9 cellular contexts compared by ENCODE assay signal in genomic region chrX:76279007-76279406, GRCh38.
DNase-seq lines count a peak whose midpoint lies in the region; ATAC-seq and TF ChIP-seq lines count a peak whose summit lies in the region.
"Had no signal": no experiment of that assay in that cellular context is flagged by ENCODE, and none has a peak within 500 bp of the region (broad histone marks: within the 10 kb centered on the region; RNA-seq: fewer than 3 reads in every experiment).

No MANE protein-coding gene starts in this region.

- H3K4me3 ChIP-seq in colonic mucosa (no peak overlapping the region), mesenchymal stem cell (ENCODE audit: insufficient read depth in 1 of 2, low read depth in 1 of 2, low read length in 2 of 2) (no peak overlapping the region)

- H3K4me3 Mint-ChIP-seq in Calu3 (ENCODE audit: low read depth, unreplicated experiment) = no peak overlapping the region
- H3K4me3 Mint-ChIP-seq: stimulated activated naive CD8-positive, alpha-beta T cell treated with anti-CD3 and anti-CD28 coated beads, Interleukin-15, Interleukin-2, amounts not matched to agents 100 ng/mL and 50 ng/mL, for 24 hours had no signal

- H3K9ac ChIP-seq in colonic mucosa (ENCODE audit: low read depth in 2 of 2, low read length in 2 of 2) (no peak overlapping the region), mesenchymal stem cell (ENCODE audit: low read length) (no peak overlapping the region)

- peak; percentile 46 for TF ChIP-seq CTCF in Calu3 (IDR thresholded peaks at IDR 0.05; ENCODE audit: unreplicated experiment)
- TF ChIP-seq CTCF in colonic mucosa (IDR thresholded peaks at IDR 0.05) = peak; percentile 37

- H3K27me3 ChIP-seq in colonic mucosa = no peaks in the 10 kb centered on the region
- H3K27me3 ChIP-seq in mesenchymal stem cell (ENCODE audit: control insufficient read depth in 1 of 2, insufficient read depth in 1 of 2, low read length in 2 of 2) = no peaks in the 10 kb centered on the region

- no peaks in the 10 kb centered on the region for H3K36me3 Mint-ChIP-seq in Calu3 (ENCODE audit: insufficient read depth, unreplicated experiment)

- H3K4me1 ChIP-seq in colonic mucosa (no peaks in the 10 kb centered on the region), mesenchymal stem cell (ENCODE audit: control insufficient read depth, insufficient read depth, low read depth, low read length) (no peaks in the 10 kb centered on the region)

- intact Hi-C loops in Calu3 (cut with micrococcal nuclease; ENCODE audit: unreplicated experiment) = loop anchor here (1.0 to 5.0 kb wide), 2 partner anchors 175 to 1318 kb away; no protein-coding TSS in a partner anchor
- intact Hi-C loops in colonic mucosa (cut with DNase I) = no loop called here

- no peak overlapping the region for H3K14ac ChIP-seq in mesenchymal stem cell (ENCODE audit: low read length in 2 of 2)

- H3K27ac ChIP-seq in colonic mucosa (no peak overlapping the region), mesenchymal stem cell (ENCODE audit: low read length, poor library complexity, severe bottlenecking) (no peak overlapping the region), substantia nigra (ENCODE audit: low read depth, low read length, poor library complexity, severe bottlenecking) (no peak overlapping the region)

- no peak overlapping the region for H3K27ac Mint-ChIP-seq in Calu3 (ENCODE audit: unreplicated experiment)
- H3K27ac Mint-ChIP-seq: stimulated activated naive CD8-positive, alpha-beta T cell treated with anti-CD3 and anti-CD28 coated beads, Interleukin-15, Interleukin-2, amounts not matched to agents 100 ng/mL and 50 ng/mL, for 24 hours had no signal

- H3K23ac ChIP-seq in mesenchymal stem cell (ENCODE audit: low read length in 2 of 2) = no peak overlapping the region

- H3K4me1 Mint-ChIP-seq in Calu3 (ENCODE audit: low read depth, unreplicated experiment) = no peaks in the 10 kb centered on the region

- H3K79me1 ChIP-seq in mesenchymal stem cell (replicated peaks; ENCODE audit: low read length, poor library complexity, severe bottlenecking) = no peaks in the 10 kb centered on the region

- no peak overlapping the region for H2BK12ac ChIP-seq in mesenchymal stem cell (ENCODE audit: low read length in 2 of 2)

- H3K9me3 ChIP-seq in colonic mucosa = no peaks in the 10 kb centered on the region
- peaks cover 11% of the 10 kb centered on the region for H3K9me3 ChIP-seq in mesenchymal stem cell (ENCODE audit: control insufficient read depth, low read length)

- H3K4me2 ChIP-seq in mesenchymal stem cell (ENCODE audit: low read length, poor library complexity, severe bottlenecking) = no peak overlapping the region

- no peak overlapping the region for H2BK5ac ChIP-seq in mesenchymal stem cell (ENCODE audit: low read depth, low read length, poor library complexity, severe bottlenecking)

- no TSS peak for BruUV-seq in Calu3 (replicated peaks; lab: Mats Ljungman, UMichigan)

- no peaks in the 10 kb centered on the region for H3K27me3 Mint-ChIP-seq in Calu3 (ENCODE audit: unreplicated experiment)
- H3K27me3 Mint-ChIP-seq: stimulated activated naive CD8-positive, alpha-beta T cell treated with anti-CD3 and anti-CD28 coated beads, Interleukin-15, Interleukin-2, amounts not matched to agents 100 ng/mL and 50 ng/mL, for 24 hours had no signal

- H2BK120ac ChIP-seq in mesenchymal stem cell (ENCODE audit: low read depth, low read length) = no peak overlapping the region

- DNase-seq in Calu3 (peak; percentile 43), NAMALWA (ENCODE audit: low spot score) (peak; percentile 35), T-helper 22 cell (ENCODE audit: low read depth) (peak; percentile 6), colonic mucosa (peak; percentile 54), mesenchymal stem cell (peak; percentile 37), substantia nigra (lab: John Stamatoyannopoulos, UW) (peak in 31 of 49 donors; percentile 0 to 33 (median 2))

- H3K36me3 ChIP-seq in colonic mucosa = no peaks in the 10 kb centered on the region
- H3K36me3 ChIP-seq in mesenchymal stem cell (ENCODE audit: control insufficient read depth in 1 of 2, insufficient read depth in 2 of 2, low read depth in 1 of 2, low read length in 2 of 2) = no peaks in the 10 kb centered on the region

- no peak overlapping the region for H3K18ac ChIP-seq in mesenchymal stem cell (ENCODE audit: low read depth in 1 of 2, low read length in 2 of 2)

- peak; percentile 51 for ATAC-seq in GM19043 (IDR thresholded peaks at IDR 0.05; ENCODE audit: low read depth, unreplicated experiment)
- ATAC-seq in HG03469 (IDR thresholded peaks at IDR 0.05; ENCODE audit: unreplicated experiment) = no peak

- CTCF ChIA-PET in Calu3 (lab: Charles Lee) = interaction anchor here (1.0 to 1.4 kb wide), 2 partner anchors 176 to 1751 kb away, joined by 3 read pairs; no protein-coding TSS in a partner anchor

- no peak overlapping the region for H2AK5ac ChIP-seq in mesenchymal stem cell (ENCODE audit: low read length, severe bottlenecking)

- H4K91ac ChIP-seq in mesenchymal stem cell (ENCODE audit: low read length) = no peak overlapping the region

- no peak overlapping the region for H4K8ac ChIP-seq in mesenchymal stem cell (ENCODE audit: low read length)

- H3K9me3 Mint-ChIP-seq in Calu3 (ENCODE audit: low read depth, unreplicated experiment) = no peaks in the 10 kb centered on the region
- H3K9me3 Mint-ChIP-seq: stimulated activated naive CD8-positive, alpha-beta T cell treated with anti-CD3 and anti-CD28 coated beads, Interleukin-15, Interleukin-2, amounts not matched to agents 100 ng/mL and 50 ng/mL, for 24 hours had no signal

- no peak overlapping the region for H2AFZ ChIP-seq in mesenchymal stem cell (ENCODE audit: low read depth, low read length)

- H2BK15ac ChIP-seq in mesenchymal stem cell (ENCODE audit: low read depth, poor library complexity, severe bottlenecking) = no peak overlapping the region

- H3K4ac ChIP-seq in mesenchymal stem cell (ENCODE audit: low read depth in 1 of 2, low read length in 2 of 2) = no peak overlapping the region

Comparison
In these comparisons a context has a peak if more than half of its experiments do, and no peak if none do; other contexts are left out.
1. DNase-seq: peak in every context shown above with its lines; median percentile 54 in colonic mucosa; 43 in Calu3; 37 in mesenchymal stem cell; 35 in NAMALWA; 6 in T-helper 22 cell; 2 in substantia nigra.